Comparison of ENCODE assay signal across 15 cellular contexts in genomic region chr1:32286763-32287162, GRCh38. TPM values are rescaled to one million over a fixed set of nuclear protein-coding genes. Genes with fewer than 3 reads are reported as not detected.
A peak's percentile ranks its signal among the peaks of the same experiment; 100 is the strongest.
DNase-seq lines count a peak whose midpoint lies in the region; ATAC-seq and TF ChIP-seq lines count a peak whose summit lies in the region.
"Had no signal": no experiment of that assay in that cellular context is flagged by ENCODE, and none has a peak within 500 bp of the region (broad histone marks: within the 10 kb centered on the region; RNA-seq: fewer than 3 reads in every experiment).

No MANE protein-coding gene starts in this region.

- in situ Hi-C loops in mammary epithelial cell (cut with MboI; ENCODE audit: low sequenced_read_pairs in 2 of 2) = no loop called here

- H3K27ac Mint-ChIP-seq in activated naive CD8-positive, alpha-beta T cell = peak overlapping the region; percentile 50
- H3K27ac Mint-ChIP-seq in activated naive CD8-positive, alpha-beta T cell treated with anti-CD3 and anti-CD28 coated beads, Interleukin-2, amount 50 U/mL, for 24 hours = no peak overlapping the region
- peak overlapping the region; percentile 74 to 78 for H3K27ac Mint-ChIP-seq in T-cell

- H3K4me3 Mint-ChIP-seq in activated naive CD8-positive, alpha-beta T cell = no peak overlapping the region
- no peak overlapping the region for H3K4me3 Mint-ChIP-seq in activated naive CD8-positive, alpha-beta T cell treated with anti-CD3 and anti-CD28 coated beads, Interleukin-2, amount 50 U/mL, for 24 hours
- no peak overlapping the region for H3K4me3 Mint-ChIP-seq in T-cell

- H3K9me3 Mint-ChIP-seq in activated naive CD8-positive, alpha-beta T cell (ENCODE audit: low read depth) = no peaks in the 10 kb centered on the region
- no peaks in the 10 kb centered on the region for H3K9me3 Mint-ChIP-seq in activated naive CD8-positive, alpha-beta T cell treated with anti-CD3 and anti-CD28 coated beads, Interleukin-2, amount 50 U/mL, for 24 hours
- H3K9me3 Mint-ChIP-seq in T-cell = no peaks in the 10 kb centered on the region

- no peak overlapping the region for H2AK5ac ChIP-seq in mesendoderm (ENCODE audit: low read length)

- CTCF ChIA-PET in T-cell (lab: Charles Lee) (interaction anchor here in 1 of 2 donors (0.7 kb wide), 2 partner anchors 32 to 71 kb away, joined by 3 to 17 read pairs; no protein-coding TSS in a partner anchor), mammary epithelial cell (lab: Charles Lee; ENCODE audit: low non-redundant PET) (no interaction called here)

- H3K4me1 ChIP-seq in mesendoderm (ENCODE audit: control insufficient read depth, low read depth, low read length) (no peaks in the 10 kb centered on the region), mammary epithelial cell (ENCODE audit: insufficient read depth, low read length) (peaks cover 6% of the 10 kb centered on the region)
- H3K4me1 ChIP-seq: BE2C had no signal

- no peak overlapping the region for H4K8ac ChIP-seq in mesendoderm (ENCODE audit: low read depth, low read length)

- TF ChIP-seq CTCF in mammary epithelial cell (conservative IDR thresholded peaks at IDR 0.05 in 1 of 2, IDR thresholded peaks at IDR 0.05 in 1 of 2; ENCODE audit: extremely low read depth in 1 of 2, insufficient read depth in 1 of 2, low read depth in 1 of 2, low read length in 2 of 2) = no peak

- H3K79me2 ChIP-seq in mesendoderm (ENCODE audit: control insufficient read depth, insufficient read depth, low read length) (no peaks in the 10 kb centered on the region), mammary epithelial cell (ENCODE audit: insufficient read depth, low read length) (no peaks in the 10 kb centered on the region)

- H3K36me3 ChIP-seq in mesendoderm (ENCODE audit: control insufficient read depth, insufficient read depth, low read length) (peaks cover 1% of the 10 kb centered on the region), mammary epithelial cell (ENCODE audit: insufficient read depth, low read length) (no peaks in the 10 kb centered on the region)
- H3K36me3 ChIP-seq: BE2C, MG63 had no signal

- intact Hi-C loops in mammary epithelial cell (cut with micrococcal nuclease) = no loop called here

- H2AFZ ChIP-seq in mammary epithelial cell (ENCODE audit: low read depth, low read length) = no peak overlapping the region

- no peaks in the 10 kb centered on the region for H3K79me1 ChIP-seq in mesendoderm (ENCODE audit: low read length)

- H3K9me3 ChIP-seq in mammary epithelial cell (replicated peaks; ENCODE audit: insufficient read depth, low read length) = no peaks in the 10 kb centered on the region
- H3K9me3 ChIP-seq: BE2C, MG63 had no signal

- no peak overlapping the region for H3K18ac ChIP-seq in mesendoderm (ENCODE audit: low read length)

- H3K27ac ChIP-seq in mesendoderm (ENCODE audit: low read depth, low read length) (no peak overlapping the region), mammary epithelial cell (ENCODE audit: insufficient read depth, low read depth, low read length) (no peak overlapping the region)

- no peak overlapping the region for H3K4ac ChIP-seq in mesendoderm (ENCODE audit: low read depth, low read length)

- POLR2A ChIA-PET in T-cell (lab: Charles Lee) = interaction anchor here in 1 of 2 donors (0.6 to 0.7 kb wide), 2 partner anchors 41 to 76 kb away, joined by 4 to 9 read pairs; no protein-coding TSS in a partner anchor

- no peak for ATAC-seq in activated naive CD8-positive, alpha-beta T cell treated with anti-CD3 and anti-CD28 coated beads, Interleukin-2, amount 50 U/mL, for 24 hours
- ATAC-seq in T-cell (replicated peaks in 1 of 4) (no peak), GM19395 (IDR thresholded peaks at IDR 0.05; ENCODE audit: unreplicated experiment) (no peak)
- ATAC-seq: HepG2 had no signal

- no peak overlapping the region for H2BK120ac ChIP-seq in mesendoderm (ENCODE audit: low read depth, low read length)

- H3K4me2 ChIP-seq in mesendoderm (ENCODE audit: low read length) = no peak overlapping the region
- H3K4me2 ChIP-seq in mammary epithelial cell (ENCODE audit: insufficient read depth, low read depth, low read length) = no peak overlapping the region

- no peak overlapping the region for H2BK5ac ChIP-seq in mesendoderm (ENCODE audit: low read length)

- H4K5ac ChIP-seq in mesendoderm (ENCODE audit: low read length) = no peak overlapping the region

- H3K27me3 Mint-ChIP-seq in activated naive CD8-positive, alpha-beta T cell = no peaks in the 10 kb centered on the region
- H3K27me3 Mint-ChIP-seq in activated naive CD8-positive, alpha-beta T cell treated with anti-CD3 and anti-CD28 coated beads, Interleukin-2, amount 50 U/mL, for 24 hours = no peaks in the 10 kb centered on the region
- no peaks in the 10 kb centered on the region for H3K27me3 Mint-ChIP-seq in T-cell

- no peaks in the 10 kb centered on the region for H4K20me1 ChIP-seq in mammary epithelial cell (ENCODE audit: insufficient read depth, low read length)

- H3K4me1 Mint-ChIP-seq in activated naive CD8-positive, alpha-beta T cell (ENCODE audit: low read depth) = peaks cover 14% of the 10 kb centered on the region
- H3K4me1 Mint-ChIP-seq in activated naive CD8-positive, alpha-beta T cell treated with anti-CD3 and anti-CD28 coated beads, Interleukin-2, amount 50 U/mL, for 24 hours = peaks cover 18% of the 10 kb centered on the region
- H3K4me1 Mint-ChIP-seq in T-cell = peaks cover 14 to 18% (median 16%) of the 10 kb centered on the region in 3 donors

- no peak for DNase-seq in activated naive CD8-positive, alpha-beta T cell treated with anti-CD3 and anti-CD28 coated beads, Interleukin-2, amount 50 U/mL, for 24 hours
- DNase-seq in T-cell = no peak
- DNase-seq in mesendoderm = peak; percentile 70
- DNase-seq in NOMO-1 (lab: John Stamatoyannopoulos, UW; ENCODE audit: unreplicated experiment in 2 of 2) = no peak
- DNase-seq in mammary epithelial cell = no peak
- DNase-seq: BE2C, MG63, NCI-H1105 treated with DMSO at 0.1 percent for 48 hours, NCI-H187, NCI-H446 had no signal

- no peak overlapping the region for H2BK15ac ChIP-seq in mesendoderm (replicated peaks; ENCODE audit: low read depth)

- WGBS in mesendoderm (ENCODE audit: extremely low coverage, insufficient coverage, low lambda C conversion rate) = no CpG with 5 or more reads among the region's 4 CpGs
- 100% methylated on average over 2 of the region's 4 CpGs for WGBS in mammary epithelial cell (ENCODE audit: low coverage, missing lambda C conversion rate)

- H3K4me3 ChIP-seq in mesendoderm (ENCODE audit: low read length) (no peak overlapping the region), mammary epithelial cell (replicated peaks in 1 of 3; ENCODE audit: insufficient read depth in 1 of 3, low read depth in 2 of 3, low read length in 3 of 3) (no peak overlapping the region)
- H3K4me3 ChIP-seq: MG63 had no signal

- H3K36me3 Mint-ChIP-seq in activated naive CD8-positive, alpha-beta T cell = peaks cover 2% of the 10 kb centered on the region
- peaks cover 21% of the 10 kb centered on the region for H3K36me3 Mint-ChIP-seq in activated naive CD8-positive, alpha-beta T cell treated with anti-CD3 and anti-CD28 coated beads, Interleukin-2, amount 50 U/mL, for 24 hours (ENCODE audit: low read depth)
- H3K36me3 Mint-ChIP-seq in T-cell = peaks cover 21% of the 10 kb centered on the region

- dilution Hi-C loops in mammary epithelial cell (cut with HindIII; ENCODE audit: low sequenced_read_pairs) = loop anchor here (5.0 kb wide), 3 partner anchors 34 to 79 kb away; partner anchors contain the start of genes DCDC2B, IQCC and LCK

- no peak overlapping the region for H3K23ac ChIP-seq in mesendoderm (ENCODE audit: low read length)

- BruUV-seq in mammary epithelial cell (replicated peaks; lab: Mats Ljungman, UMichigan) = no TSS peak

- no peaks in the 10 kb centered on the region for H3K27me3 ChIP-seq in mesendoderm (ENCODE audit: insufficient read depth, low read length, poor library complexity)
- H3K27me3 ChIP-seq in mammary epithelial cell (ENCODE audit: insufficient read depth, low read length) = no peaks in the 10 kb centered on the region
- H3K27me3 ChIP-seq: BE2C, MG63 had no signal

- H3K9ac ChIP-seq in mesendoderm (ENCODE audit: low read length) (no peak overlapping the region), mammary epithelial cell (ENCODE audit: insufficient read depth, low read length) (no peak overlapping the region)

- no peak overlapping the region for H3K56ac ChIP-seq in mesendoderm (ENCODE audit: low read length)

RNA-seq across cellular contexts. Expression of gene HDAC1, which starts 5.1 kb away (rescaled TPM):
- 100 to 1,000 TPM; 117 to 153 (median 142) TPM for total RNA-seq in T-cell
- polyA plus RNA-seq in mesendoderm (2013, experiment 1 of 2) = 53.0 TPM
- 51.7 TPM for polyA plus RNA-seq in mesendoderm (2013, experiment 2 of 2)
- 10 to 100 TPM; 56.5 to 84.3 TPM for total RNA-seq in mammary epithelial cell
- polyA plus RNA-seq in mammary epithelial cell = 120 TPM
- 92.7 TPM for polyA minus RNA-seq in mammary epithelial cell

RNA-seq across cellular contexts. Expression of gene LCK, which starts 35.7 kb away (rescaled TPM):
- total RNA-seq in T-cell (100 to 1,000 TPM; 341 to 489 (median 428) TPM), mammary epithelial cell (under 1 TPM in 1 of 2 donors, not detected in 1; 0.42 TPM)
- polyA plus RNA-seq in mesendoderm (2013, experiment 1 of 2) = 19.6 TPM
- polyA plus RNA-seq in mesendoderm (2013, experiment 2 of 2) = 20.3 TPM
- polyA plus RNA-seq in mammary epithelial cell = 0.23 TPM
- 0.88 TPM for polyA minus RNA-seq in mammary epithelial cell
- total RNA-seq: H4 had no signal
- polyA plus RNA-seq: AG04450 had no signal

RNA-seq across cellular contexts. Expression of gene FAM167B, which starts 39.7 kb away (rescaled TPM):
- total RNA-seq in T-cell = 1 to 10 TPM in 1 of 5 donors, under 1 TPM in 4; 0.65 to 1.0 (median 0.95) TPM
- polyA plus RNA-seq in mesendoderm (2013, experiment 1 of 2) = 0.65 TPM
- polyA plus RNA-seq in mesendoderm (2013, experiment 2 of 2) = 0.62 TPM
- total RNA-seq in mammary epithelial cell = under 1 TPM in 1 of 2 donors, not detected in 1; 0.17 TPM
- 0.10 TPM for polyA plus RNA-seq in mammary epithelial cell
- polyA minus RNA-seq in mammary epithelial cell = not detected

RNA-seq across cellular contexts. Expression of gene MARCKSL1, which starts 49.3 kb away (rescaled TPM):
- total RNA-seq in T-cell (10 to 100 TPM; 28.1 to 46.5 (median 41.4) TPM), mammary epithelial cell (10 to 100 TPM; 13.0 to 16.1 TPM)
- polyA plus RNA-seq in mesendoderm (2013, experiment 1 of 2) = 698 TPM
- polyA plus RNA-seq in mesendoderm (2013, experiment 2 of 2) = 700 TPM
- 15.3 TPM for polyA plus RNA-seq in mammary epithelial cell
- 13.9 TPM for polyA minus RNA-seq in mammary epithelial cell

Comparison
In these comparisons a context has a peak if more than half of its experiments do, and no peak if none do; other contexts are left out.
1. RNA of gene LCK, which starts 35.7 kb away (total RNA-seq): 341 to 489 TPM in T-cell; 0.42 TPM in mammary epithelial cell; every median in the first group is over 100 times any median in the second.